2 cellular contexts compared by ENCODE assay signal in genomic region chr1:47624531-47624930, GRCh38.
TF ChIP-seq lines count a peak whose summit lies in the region.

No MANE protein-coding gene starts in this region.

TF ChIP-seq in WTC11, 78 proteins besides CTCF, POLR2A, EP300 and RAD21 (continued from another document):
- TF ChIP-seq IRF1 (CRISPR knock-in tag; IDR thresholded peaks at IDR 0.05) (no peak), GTF2I (CRISPR knock-in tag; conservative IDR thresholded peaks at IDR 0.05) (no peak), SOX15 (CRISPR knock-in tag; IDR thresholded peaks at IDR 0.05) (no peak)

TF ChIP-seq in HepG2, 621 proteins besides CTCF, POLR2A, EP300 and RAD21 (continued from another document):
- no peak for TF ChIP-seq E2F5 (CRISPR knock-in tag; conservative IDR thresholded peaks at IDR 0.05)
- no peak for TF ChIP-seq BCL3 (CRISPR knock-in tag; IDR thresholded peaks at IDR 0.05)
- peak; percentile 44; the same call in 1 of the 2 replicates for TF ChIP-seq STAG1 (CRISPR knock-in tag; IDR thresholded peaks at IDR 0.05)
- no peak for TF ChIP-seq ZBTB4 (CRISPR knock-in tag; IDR thresholded peaks at IDR 0.05; ENCODE audit: borderline replicate concordance)
- TF ChIP-seq SMC3 (IDR thresholded peaks at IDR 0.05; ENCODE audit: low read length) = peak; percentile 34; the same call in 1 of the 2 replicates
- TF ChIP-seq MXD3 (CRISPR knock-in tag; IDR thresholded peaks at IDR 0.05) = no peak
- no peak for TF ChIP-seq ONECUT2 (CRISPR knock-in tag; IDR thresholded peaks at IDR 0.05)
- TF ChIP-seq JUNB (CRISPR knock-in tag; IDR thresholded peaks at IDR 0.05; ENCODE audit: borderline replicate concordance) = no peak
